Comparison of ENCODE assay signal across 21 cellular contexts in the genomic region with DNA sequence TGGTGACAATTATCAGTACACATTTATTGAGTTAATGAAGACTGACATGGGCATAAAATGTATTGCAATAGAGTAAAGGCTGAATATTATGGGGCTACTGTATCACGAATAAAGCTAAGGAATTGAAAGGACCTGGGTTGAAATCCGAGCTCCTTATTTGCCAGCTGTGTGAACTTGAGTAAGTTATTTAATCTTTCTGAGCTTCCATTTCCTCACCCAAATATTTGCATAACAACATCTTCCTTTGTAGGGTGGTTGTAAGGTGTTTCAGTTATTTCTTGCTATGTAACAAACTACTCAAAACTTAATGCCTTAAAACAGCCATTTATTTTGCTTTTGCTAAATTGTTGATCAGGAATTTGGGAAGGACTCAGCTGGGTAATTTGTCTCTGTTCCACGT.
"Had no signal": no experiment of that assay in that cellular context is flagged by ENCODE, and none has a peak within 500 bp of the region (broad histone marks: within the 10 kb centered on the region; RNA-seq: fewer than 3 reads in every experiment).

No MANE protein-coding gene starts in this region.

- H3K9me3 ChIP-seq: SJSA1 had no signal

- H3K27ac ChIP-seq: KMS-11, SJSA1 had no signal

- H3K27ac Mint-ChIP-seq: activated CD4-positive, alpha-beta T cell treated with anti-CD3 and anti-CD28 coated beads, Interleukin-2, amount 10 ng/mL, durations not matched to agents 24 days and 14 days; activated CD8-positive, alpha-beta memory T cell treated with anti-CD3 and anti-CD28 coated beads, Interleukin-2, amount 10 ng/mL, durations not matched to agents 7 days and 5 days; activated naive CD4-positive, alpha-beta T cell treated with anti-CD3 and anti-CD28 coated beads for 36 hours; activated naive CD8-positive, alpha-beta T cell treated with anti-CD3 and anti-CD28 coated beads for 36 hours; activated T-helper 17 cell treated with anti-CD3 and anti-CD28 coated beads, Interleukin-2, amount 50 U/mL, for 72 hours; T-helper 1 cell treated with Interleukin-12 subunit alpha and Interleukin-12 subunit beta and Interleukin-4 antibody, amounts not matched to agents 30 μg/mL and 1 μg/mL, for 36 hours had no signal

- H3K27me3 ChIP-seq: SJSA1 had no signal

- H3K9ac ChIP-seq: KMS-11 had no signal

- DNase-seq: activated CD4-positive, alpha-beta T cell treated with anti-CD3 and anti-CD28 coated beads, Interleukin-2, amount 10 ng/mL, durations not matched to agents 24 days and 14 days; activated CD4-positive, alpha-beta T cell treated with anti-CD3 and anti-CD28 coated beads, Interleukin-2, amount 50 U/mL, for 48 hours; activated CD4-positive, CD25-positive, alpha-beta regulatory T cell treated with anti-CD3 and anti-CD28 coated beads, Interleukin-2, amount 50 U/mL, for 72 hours; activated CD8-positive, alpha-beta memory T cell treated with anti-CD3 and anti-CD28 coated beads, Interleukin-2, amount 10 ng/mL, durations not matched to agents 7 days and 5 days; activated gamma-delta T cell; activated naive CD4-positive, alpha-beta T cell treated with anti-CD3 and anti-CD28 coated beads for 36 hours; activated naive CD8-positive, alpha-beta T cell treated with anti-CD3 and anti-CD28 coated beads for 36 hours; activated T-cell treated with anti-CD3 and anti-CD28 coated beads, Interleukin-2, amount 50 U/mL, for 4 hours; cerebellar nuclear complex; MM.1S; NCI-H1105 treated with DMSO at 0.1 percent for 48 hours; NCI-H1436 treated with DMSO at 0.1 percent for 48 hours; NCI-H187; NCI-H2081 treated with DMSO at 0.1 percent for 48 hours; NCI-H510A treated with DMSO at 0.1 percent for 48 hours; SHP77 had no signal

- H3K36me3 ChIP-seq: SJSA1 had no signal

- H3K4me2 ChIP-seq: KMS-11 had no signal

- H3K36me3 Mint-ChIP-seq: activated CD8-positive, alpha-beta memory T cell treated with anti-CD3 and anti-CD28 coated beads, Interleukin-2, amount 10 ng/mL, durations not matched to agents 7 days and 5 days; activated naive CD8-positive, alpha-beta T cell treated with anti-CD3 and anti-CD28 coated beads for 36 hours had no signal

- H3K4me1 Mint-ChIP-seq: activated CD4-positive, alpha-beta T cell treated with anti-CD3 and anti-CD28 coated beads, Interleukin-2, amount 10 ng/mL, durations not matched to agents 24 days and 14 days; activated CD8-positive, alpha-beta memory T cell treated with anti-CD3 and anti-CD28 coated beads, Interleukin-2, amount 10 ng/mL, durations not matched to agents 7 days and 5 days; activated naive CD8-positive, alpha-beta T cell treated with anti-CD3 and anti-CD28 coated beads for 36 hours; activated T-helper 17 cell treated with anti-CD3 and anti-CD28 coated beads, Interleukin-2, amount 50 U/mL, for 72 hours had no signal

- H3K9me3 Mint-ChIP-seq: activated CD4-positive, alpha-beta T cell treated with anti-CD3 and anti-CD28 coated beads, Interleukin-2, amount 10 ng/mL, durations not matched to agents 24 days and 14 days; activated naive CD4-positive, alpha-beta T cell treated with anti-CD3 and anti-CD28 coated beads for 36 hours; activated naive CD8-positive, alpha-beta T cell treated with anti-CD3 and anti-CD28 coated beads for 36 hours; activated T-cell treated with anti-CD3 and anti-CD28 coated beads, Interleukin-2, amount 50 U/mL, for 4 hours; activated T-helper 17 cell treated with anti-CD3 and anti-CD28 coated beads, Interleukin-2, amount 50 U/mL, for 72 hours; T-helper 1 cell treated with Interleukin-12 subunit alpha and Interleukin-12 subunit beta and Interleukin-4 antibody, amounts not matched to agents 30 μg/mL and 1 μg/mL, for 36 hours had no signal

- FAIRE-seq: RCC 7860 had no signal

- H3K4me3 ChIP-seq: SJSA1 had no signal

- H3K4me3 Mint-ChIP-seq: activated CD4-positive, alpha-beta T cell treated with anti-CD3 and anti-CD28 coated beads, Interleukin-2, amount 10 ng/mL, durations not matched to agents 24 days and 14 days; activated CD8-positive, alpha-beta memory T cell treated with anti-CD3 and anti-CD28 coated beads, Interleukin-2, amount 10 ng/mL, durations not matched to agents 7 days and 5 days; activated naive CD4-positive, alpha-beta T cell treated with anti-CD3 and anti-CD28 coated beads for 36 hours; activated naive CD8-positive, alpha-beta T cell treated with anti-CD3 and anti-CD28 coated beads for 36 hours; activated T-cell treated with anti-CD3 and anti-CD28 coated beads, Interleukin-2, amount 50 U/mL, for 4 hours; activated T-helper 17 cell treated with anti-CD3 and anti-CD28 coated beads, Interleukin-2, amount 50 U/mL, for 72 hours; T-helper 1 cell treated with Interleukin-12 subunit alpha and Interleukin-12 subunit beta and Interleukin-4 antibody, amounts not matched to agents 30 μg/mL and 1 μg/mL, for 36 hours had no signal
